25 cellular contexts compared by ENCODE assay signal in genomic region chr3:135090020-135090717, GRCh38.
"Had no signal": no experiment of that assay in that cellular context is flagged by ENCODE, and none has a peak within 500 bp of the region (broad histone marks: within the 10 kb centered on the region; RNA-seq: fewer than 3 reads in every experiment).

No MANE protein-coding gene starts in this region.

- ATAC-seq: activated CD8-positive, alpha-beta memory T cell treated with anti-CD3 and anti-CD28 coated beads, Interleukin-2, amount 10 ng/mL, durations not matched to agents 7 days and 5 days; Panc1; T-helper 17 cell; WTC11 had no signal

- H3K36me3 ChIP-seq: cardiac muscle cell had no signal

- H3K4me3 ChIP-seq: cardiac muscle cell had no signal

- H3K9me3 Mint-ChIP-seq: activated naive CD4-positive, alpha-beta T cell treated with anti-CD3 and anti-CD28 coated beads for 36 hours; activated T-cell treated with anti-CD3 and anti-CD28 coated beads, Interleukin-2, amount 50 U/mL, for 24 hours; activated T-helper 1 cell treated with anti-CD3 and anti-CD28 coated beads, Interleukin-12 subunit alpha, Interleukin-12 subunit beta, Interleukin-2, Interleukin-4 antibody, amounts not matched to agents 30 ng/mL and 10 ng/mL and 1 ng/mL, durations not matched to agents 14 hours and 24 hours and 36 hours; brain; WTC11 had no signal

- DNase-seq: activated CD4-positive, alpha-beta T cell treated with anti-CD3 and anti-CD28 coated beads for 48 hours; activated CD4-positive, alpha-beta T cell treated with anti-CD3 and anti-CD28 coated beads, Interleukin-2, amount 50 U/mL, for 4 hours; activated CD4-positive, CD25-positive, alpha-beta regulatory T cell treated with anti-CD3 and anti-CD28 coated beads, Interleukin-2, amount 50 U/mL, for 72 hours; activated CD8-positive, alpha-beta memory T cell treated with anti-CD3 and anti-CD28 coated beads, Interleukin-2, amount 10 ng/mL, durations not matched to agents 7 days and 5 days; activated effector memory CD4-positive, alpha-beta T cell treated with anti-CD3 and anti-CD28 coated beads, Interleukin-2, amount 50 U/mL, for 16 hours; activated naive CD4-positive, alpha-beta T cell treated with anti-CD3 and anti-CD28 coated beads for 36 hours; activated T-cell treated with anti-CD3 and anti-CD28 coated beads, Interleukin-2, amount 50 U/mL, for 24 hours; amygdala; Kasumi-1; NCI-H1105 treated with DMSO at 0.1 percent for 48 hours; NCI-H1436 treated with DMSO at 0.1 percent for 48 hours; NCI-H187 treated with DMSO at 0.1 percent for 48 hours; NCI-H2081 treated with DMSO at 0.1 percent for 48 hours; NCI-H446; NCI-H524; SHP77; T-helper 17 cell; T-helper 9 cell had no signal

- H3K4me3 Mint-ChIP-seq: activated CD8-positive, alpha-beta memory T cell treated with anti-CD3 and anti-CD28 coated beads, Interleukin-2, amount 10 ng/mL, durations not matched to agents 7 days and 5 days; activated naive CD4-positive, alpha-beta T cell treated with anti-CD3 and anti-CD28 coated beads for 36 hours; activated naive CD8-positive, alpha-beta T cell; activated T-cell treated with anti-CD3 and anti-CD28 coated beads, Interleukin-2, amount 50 U/mL, for 24 hours; activated T-helper 1 cell treated with anti-CD3 and anti-CD28 coated beads, Interleukin-12 subunit alpha, Interleukin-12 subunit beta, Interleukin-2, Interleukin-4 antibody, amounts not matched to agents 30 ng/mL and 10 ng/mL and 1 ng/mL, durations not matched to agents 14 hours and 24 hours and 36 hours; brain; T-helper 17 cell; WTC11 had no signal

- H3K27me3 Mint-ChIP-seq: activated CD8-positive, alpha-beta memory T cell treated with anti-CD3 and anti-CD28 coated beads, Interleukin-2, amount 10 ng/mL, durations not matched to agents 7 days and 5 days; activated T-cell treated with anti-CD3 and anti-CD28 coated beads, Interleukin-2, amount 50 U/mL, for 24 hours; brain had no signal

- H3K27ac Mint-ChIP-seq: activated CD8-positive, alpha-beta memory T cell treated with anti-CD3 and anti-CD28 coated beads, Interleukin-2, amount 10 ng/mL, durations not matched to agents 7 days and 5 days; activated naive CD4-positive, alpha-beta T cell treated with anti-CD3 and anti-CD28 coated beads for 36 hours; activated naive CD8-positive, alpha-beta T cell; activated T-cell treated with anti-CD3 and anti-CD28 coated beads, Interleukin-2, amount 50 U/mL, for 24 hours; activated T-helper 1 cell treated with anti-CD3 and anti-CD28 coated beads, Interleukin-12 subunit alpha, Interleukin-12 subunit beta, Interleukin-2, Interleukin-4 antibody, amounts not matched to agents 30 ng/mL and 10 ng/mL and 1 ng/mL, durations not matched to agents 14 hours and 24 hours and 36 hours; brain; T-helper 17 cell; WTC11 had no signal

- H3K36me3 Mint-ChIP-seq: activated CD8-positive, alpha-beta memory T cell treated with anti-CD3 and anti-CD28 coated beads, Interleukin-2, amount 10 ng/mL, durations not matched to agents 7 days and 5 days; activated naive CD8-positive, alpha-beta T cell; brain; WTC11 had no signal

- H3K4me1 Mint-ChIP-seq: activated CD8-positive, alpha-beta memory T cell treated with anti-CD3 and anti-CD28 coated beads, Interleukin-2, amount 10 ng/mL, durations not matched to agents 7 days and 5 days; T-helper 17 cell had no signal

- H3K27ac ChIP-seq: cardiac muscle cell, RWPE1 had no signal
